In genomic region chr4:161653697-161654096, GRCh38 we compare ENCODE assay signal across 27 cellular contexts.
DNase-seq lines count a peak whose midpoint lies in the region; ATAC-seq, FAIRE-seq and TF ChIP-seq lines count a peak whose summit lies in the region.
"Had no signal": no experiment of that assay in that cellular context is flagged by ENCODE, and none has a peak within 500 bp of the region (broad histone marks: within the 10 kb centered on the region; RNA-seq: fewer than 3 reads in every experiment).

No MANE protein-coding gene starts in this region.

- H3K36me3 ChIP-seq in kidney (ENCODE audit: control insufficient read depth in 1 of 2, insufficient read depth in 2 of 2, low read length in 2 of 2) (no peaks in the 10 kb centered on the region), small intestine (ENCODE audit: control insufficient read depth in 2 of 2, insufficient read depth in 2 of 2, low read length in 2 of 2) (no peaks in the 10 kb centered on the region)
- H3K36me3 ChIP-seq: BE2C, BLaER1 had no signal

- POLR2A ChIA-PET in WTC11 (lab: Charles Lee): no interaction called here

- no peaks in the 10 kb centered on the region for H3K9me3 ChIP-seq in kidney (ENCODE audit: control insufficient read depth in 1 of 2, low read length in 2 of 2)
- no peaks in the 10 kb centered on the region for H3K9me3 ChIP-seq in small intestine (ENCODE audit: control insufficient read depth, low read depth)
- H3K9me3 ChIP-seq: BE2C, BLaER1 had no signal

- CTCF ChIA-PET in WTC11 (lab: Charles Lee): no interaction called here

- WGBS in small intestine, 3 donors: 84 to 97% (median 91%) methylated on average over 1 of the region's 1 CpG

- peaks cover 5% of the 10 kb centered on the region for H3K9me3 Mint-ChIP-seq in WTC11

- no peaks in the 10 kb centered on the region for H3K4me1 Mint-ChIP-seq in WTC11
- H3K4me1 Mint-ChIP-seq: CD4-positive, alpha-beta memory T cell; CD4-positive, CD25-positive, alpha-beta regulatory T cell; CD8-positive, alpha-beta memory T cell had no signal

- H3K4me3 ChIP-seq in kidney (ENCODE audit: low read length in 2 of 2) (no peak overlapping the region), small intestine (ENCODE audit: low read depth in 1 of 2, low read length in 2 of 2) (no peak overlapping the region)
- H3K4me3 ChIP-seq: BLaER1, GM12878 had no signal

- H3K36me3 Mint-ChIP-seq in WTC11: no peaks in the 10 kb centered on the region
- H3K36me3 Mint-ChIP-seq: CD4-positive, alpha-beta memory T cell; CD4-positive, CD25-positive, alpha-beta regulatory T cell; CD8-positive, alpha-beta memory T cell had no signal

- H3K4me3 Mint-ChIP-seq in WTC11: no peak overlapping the region
- H3K4me3 Mint-ChIP-seq: CD14-positive monocyte; CD4-positive, alpha-beta memory T cell; CD4-positive, CD25-positive, alpha-beta regulatory T cell; CD8-positive, alpha-beta memory T cell had no signal

- H3K9ac ChIP-seq in kidney (ENCODE audit: low read length in 2 of 2): no peak overlapping the region
- H3K9ac ChIP-seq: BLaER1 had no signal

- no peaks in the 10 kb centered on the region for H3K27me3 ChIP-seq in small intestine (ENCODE audit: control insufficient read depth in 2 of 2, insufficient read depth in 2 of 2, low read length in 2 of 2)
- H3K27me3 ChIP-seq: BE2C, BLaER1 had no signal

- intact Hi-C loops in kidney (cut with DNase I): no loop called here

- TF ChIP-seq CTCF in kidney (IDR thresholded peaks at IDR 0.05; ENCODE audit: borderline replicate concordance, extremely low read depth, insufficient read depth) (no peak), WTC11 (IDR thresholded peaks at IDR 0.05) (no peak)

- H3K27ac ChIP-seq in kidney (ENCODE audit: low read depth in 2 of 2, low read length in 2 of 2) (no peak overlapping the region), small intestine (ENCODE audit: low read depth in 1 of 2, low read length in 1 of 2) (no peak overlapping the region)
- H3K27ac ChIP-seq: BLaER1 had no signal

- FAIRE-seq in colon (lab: Jason Lieb, UNC): peak; percentile 57
- peak; percentile 82 for FAIRE-seq in kidney (lab: Jason Lieb, UNC)
- FAIRE-seq in small intestine (lab: Jason Lieb, UNC): peak; percentile 36
- FAIRE-seq: A204.1, GM12878, GM12892, GM18507 had no signal

- DNase-seq in kidney: no peak
- DNase-seq in small intestine: no peak
- DNase-seq in SHP77 (lab: John Stamatoyannopoulos, UW): no peak
- DNase-seq in WTC11 (ENCODE audit: low spot score): no peak
- DNase-seq in SK-N-DZ (ENCODE audit: low spot score): no peak
- DNase-seq: 8988T; ACHN; BE2C; C1 segment of cervical spinal cord; CD4-positive, alpha-beta memory T cell; CD4-positive, CD25-positive, alpha-beta regulatory T cell; CD8-positive, alpha-beta memory T cell; COR-L47; DMS 273 treated with DMSO at 0.1 percent for 48 hours; DMS153; DMS53; DMS79; DND-41; EL; GDM1 had no signal

- H3K27me3 Mint-ChIP-seq in WTC11 (ENCODE audit: low read depth): no peaks in the 10 kb centered on the region
- H3K27me3 Mint-ChIP-seq: CD4-positive, alpha-beta memory T cell; CD4-positive, CD25-positive, alpha-beta regulatory T cell had no signal

- no peak for ATAC-seq in WTC11

- no peak overlapping the region for H3K27ac Mint-ChIP-seq in WTC11
- H3K27ac Mint-ChIP-seq: CD14-positive monocyte; CD4-positive, alpha-beta memory T cell; CD4-positive, CD25-positive, alpha-beta regulatory T cell; CD8-positive, alpha-beta memory T cell had no signal

- H3K4me1 ChIP-seq in kidney (ENCODE audit: control insufficient read depth in 1 of 2, insufficient read depth in 1 of 2, low read depth in 1 of 2, low read length in 2 of 2) (no peaks in the 10 kb centered on the region), small intestine (ENCODE audit: control insufficient read depth in 2 of 2, insufficient read depth in 1 of 2, low read depth in 1 of 2, low read length in 1 of 2) (no peaks in the 10 kb centered on the region)
- H3K4me1 ChIP-seq: BE2C had no signal

TF ChIP-seq in WTC11, 78 proteins besides CTCF, POLR2A, EP300 and RAD21 (continues in another document):
- TF ChIP-seq MYBL2 (CRISPR knock-in tag; IDR thresholded peaks at IDR 0.05): no peak
- no peak for TF ChIP-seq SMAD4 (CRISPR knock-in tag; IDR thresholded peaks at IDR 0.05)
- TF ChIP-seq HMGXB4 (CRISPR knock-in tag; IDR thresholded peaks at IDR 0.05): no peak
- TF ChIP-seq ERG (CRISPR knock-in tag; IDR thresholded peaks at IDR 0.05): no peak
- TF ChIP-seq ZNF263 (CRISPR knock-in tag; IDR thresholded peaks at IDR 0.05; ENCODE audit: low read depth): no peak
- TF ChIP-seq PREB (CRISPR knock-in tag; IDR thresholded peaks at IDR 0.05; ENCODE audit: borderline replicate concordance): no peak
- TF ChIP-seq NR3C1 (CRISPR knock-in tag; conservative IDR thresholded peaks at IDR 0.05; ENCODE audit: low read depth): no peak
- no peak for TF ChIP-seq ZNF138 (CRISPR knock-in tag; conservative IDR thresholded peaks at IDR 0.05)
- TF ChIP-seq NFE2L1 (CRISPR knock-in tag; IDR thresholded peaks at IDR 0.05): no peak
- TF ChIP-seq PRDM15 (CRISPR knock-in tag; IDR thresholded peaks at IDR 0.05): no peak
- TF ChIP-seq ESRRA (CRISPR knock-in tag; IDR thresholded peaks at IDR 0.05; ENCODE audit: borderline replicate concordance): no peak
- TF ChIP-seq ZNF317 (CRISPR knock-in tag; IDR thresholded peaks at IDR 0.05; ENCODE audit: borderline replicate concordance, low read depth): no peak
- TF ChIP-seq E2F4 (CRISPR knock-in tag; IDR thresholded peaks at IDR 0.05; ENCODE audit: borderline replicate concordance, low read depth): no peak
